Comparison of ENCODE assay signal across 1 cellular context in genomic region chr17:28726912-28727726, GRCh38.
TF ChIP-seq lines count a peak whose summit lies in the region.

No MANE protein-coding gene starts in this region.

TF ChIP-seq in HepG2, 621 proteins besides CTCF, POLR2A, EP300 and RAD21 (continued from another document and continues in another):
- TF ChIP-seq BCL3 (CRISPR knock-in tag; IDR thresholded peaks at IDR 0.05) = 0 out of 2 replicates have a peak, but pooled peaks have one; percentile 48
- TF ChIP-seq ZNF441 (CRISPR knock-in tag; IDR thresholded peaks at IDR 0.05; ENCODE audit: borderline replicate concordance) = peak; percentile 30; the same call in 1 of the 2 replicates
- TF ChIP-seq FOXP4 (CRISPR knock-in tag; IDR thresholded peaks at IDR 0.05) = peak; percentile 47; the same call in 1 of the 2 replicates
- no peak; the same call in none of the 2 replicates for TF ChIP-seq ZNF691 (CRISPR knock-in tag; IDR thresholded peaks at IDR 0.05; ENCODE audit: borderline replicate concordance, low read depth)
- TF ChIP-seq STAT6 (CRISPR knock-in tag; IDR thresholded peaks at IDR 0.05; ENCODE audit: borderline replicate concordance) = no peak
- TF ChIP-seq FOXO4 (CRISPR knock-in tag; conservative IDR thresholded peaks at IDR 0.05) = no peak
- no peak for TF ChIP-seq ZNF18 (CRISPR knock-in tag; IDR thresholded peaks at IDR 0.05; ENCODE audit: insufficient replicate concordance)
- TF ChIP-seq ZFP41 (CRISPR knock-in tag; IDR thresholded peaks at IDR 0.05; ENCODE audit: borderline replicate concordance) = no peak
- no peak for TF ChIP-seq ZNF17 (CRISPR knock-in tag; IDR thresholded peaks at IDR 0.05)
- TF ChIP-seq MLXIP (CRISPR knock-in tag; IDR thresholded peaks at IDR 0.05; ENCODE audit: borderline replicate concordance) = no peak
- TF ChIP-seq ZNF605 (CRISPR knock-in tag; IDR thresholded peaks at IDR 0.05) = peak; percentile 84
- TF ChIP-seq ZNF263 (CRISPR knock-in tag; IDR thresholded peaks at IDR 0.05) = peak; percentile 27; the same call in 1 of the 2 replicates
- no peak for TF ChIP-seq E2F5 (CRISPR knock-in tag; conservative IDR thresholded peaks at IDR 0.05)
- no peak for TF ChIP-seq SETDB1 (CRISPR knock-in tag; IDR thresholded peaks at IDR 0.05; ENCODE audit: borderline replicate concordance)
- TF ChIP-seq ZNF44 (CRISPR knock-in tag; IDR thresholded peaks at IDR 0.05) = no peak
- no peak for TF ChIP-seq MTERF4 (CRISPR knock-in tag; IDR thresholded peaks at IDR 0.05)
- peak; percentile 16; the same call in 1 of the 2 replicates for TF ChIP-seq ZNF607 (CRISPR knock-in tag; IDR thresholded peaks at IDR 0.05; ENCODE audit: borderline replicate concordance)
- no peak for TF ChIP-seq ZNF816 (CRISPR knock-in tag; IDR thresholded peaks at IDR 0.05; ENCODE audit: borderline replicate concordance)
- TF ChIP-seq ZNF761 (CRISPR knock-in tag; conservative IDR thresholded peaks at IDR 0.05) = no peak
- TF ChIP-seq TSC22D2 (CRISPR knock-in tag; IDR thresholded peaks at IDR 0.05; ENCODE audit: borderline replicate concordance) = no peak
- no peak for TF ChIP-seq PAF1 (CRISPR knock-in tag; IDR thresholded peaks at IDR 0.05)
- TF ChIP-seq TAF1 (CRISPR knock-in tag; IDR thresholded peaks at IDR 0.05) = peak; percentile 14; the same call in 1 of the 2 replicates
- TF ChIP-seq ZNF619 (CRISPR knock-in tag; IDR thresholded peaks at IDR 0.05) = 0 out of 2 replicates have a peak, but pooled peaks have one; percentile 61
- no peak for TF ChIP-seq AHDC1 (CRISPR knock-in tag; IDR thresholded peaks at IDR 0.05; ENCODE audit: borderline replicate concordance)
- TF ChIP-seq ZBTB44 (CRISPR knock-in tag; IDR thresholded peaks at IDR 0.05) = no peak
- TF ChIP-seq ZNF3 (CRISPR knock-in tag; IDR thresholded peaks at IDR 0.05) = no peak
